Comparison of ENCODE assay signal across 14 cellular contexts in the genomic region with DNA sequence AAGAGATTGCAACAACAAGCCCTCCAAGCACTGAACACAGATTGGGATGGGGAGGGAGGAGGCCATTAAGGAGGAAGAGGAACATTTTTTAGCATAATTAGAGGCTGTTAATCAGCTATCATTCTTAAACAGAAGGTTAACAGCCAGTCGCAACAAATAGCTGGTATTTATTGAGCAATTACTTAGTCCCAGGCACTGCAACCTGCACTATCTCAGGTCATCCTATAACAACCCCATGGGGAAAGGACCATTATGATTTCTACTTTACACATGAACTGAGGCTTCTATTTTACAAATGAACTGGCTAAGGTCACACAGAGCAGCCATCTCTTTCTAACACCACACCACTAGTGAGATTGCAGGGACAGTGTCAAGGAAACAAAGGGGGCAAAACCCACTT.
"Had no signal": no experiment of that assay in that cellular context is flagged by ENCODE, and none has a peak within 500 bp of the region (broad histone marks: within the 10 kb centered on the region; RNA-seq: fewer than 3 reads in every experiment).

No MANE protein-coding gene starts in this region.

- H3K4me3 ChIP-seq: stomach had no signal

- H3K4me3 Mint-ChIP-seq: activated CD4-positive, alpha-beta memory T cell treated with anti-CD3 and anti-CD28 coated beads for 36 hours; activated CD4-positive, alpha-beta T cell treated with anti-CD3 and anti-CD28 coated beads for 36 hours; activated naive CD8-positive, alpha-beta T cell treated with anti-CD3 and anti-CD28 coated beads for 36 hours; activated T-helper 17 cell treated with anti-CD3 and anti-CD28 coated beads, Interleukin-2, amount 50 U/mL, for 72 hours; effector memory CD8-positive, alpha-beta T cell; naive thymus-derived CD8-positive, alpha-beta T cell; T-helper 1 cell treated with Interleukin-12 subunit alpha and Interleukin-12 subunit beta and Interleukin-4 antibody, amounts not matched to agents 30 μg/mL and 1 μg/mL, for 36 hours had no signal

- H3K27ac ChIP-seq: WERI-Rb-1 had no signal

- H3K27me3 ChIP-seq: stomach had no signal

- H3K9me3 ChIP-seq: stomach had no signal

- H3K27me3 Mint-ChIP-seq: activated CD4-positive, alpha-beta memory T cell treated with anti-CD3 and anti-CD28 coated beads for 36 hours; activated CD4-positive, alpha-beta T cell treated with anti-CD3 and anti-CD28 coated beads for 36 hours; activated naive CD8-positive, alpha-beta T cell treated with anti-CD3 and anti-CD28 coated beads for 36 hours; activated T-helper 17 cell treated with anti-CD3 and anti-CD28 coated beads, Interleukin-2, amount 50 U/mL, for 72 hours; effector memory CD8-positive, alpha-beta T cell; naive thymus-derived CD8-positive, alpha-beta T cell had no signal

- H3K9me3 Mint-ChIP-seq: activated CD4-positive, alpha-beta memory T cell treated with anti-CD3 and anti-CD28 coated beads for 36 hours; activated naive CD8-positive, alpha-beta T cell treated with anti-CD3 and anti-CD28 coated beads for 36 hours; activated T-helper 17 cell treated with anti-CD3 and anti-CD28 coated beads, Interleukin-2, amount 50 U/mL, for 72 hours; effector memory CD8-positive, alpha-beta T cell; naive thymus-derived CD8-positive, alpha-beta T cell; T-helper 1 cell treated with Interleukin-12 subunit alpha and Interleukin-12 subunit beta and Interleukin-4 antibody, amounts not matched to agents 30 μg/mL and 1 μg/mL, for 36 hours had no signal

- ATAC-seq: activated CD4-positive, alpha-beta T cell treated with anti-CD3 and anti-CD28 coated beads for 36 hours; activated T-helper 17 cell treated with anti-CD3 and anti-CD28 coated beads, Interleukin-2, amount 50 U/mL, for 72 hours; effector memory CD8-positive, alpha-beta T cell; naive thymus-derived CD8-positive, alpha-beta T cell had no signal

- H3K27ac Mint-ChIP-seq: activated CD4-positive, alpha-beta memory T cell treated with anti-CD3 and anti-CD28 coated beads for 36 hours; activated CD4-positive, alpha-beta T cell treated with anti-CD3 and anti-CD28 coated beads for 36 hours; activated naive CD8-positive, alpha-beta T cell treated with anti-CD3 and anti-CD28 coated beads for 36 hours; activated T-helper 17 cell treated with anti-CD3 and anti-CD28 coated beads, Interleukin-2, amount 50 U/mL, for 72 hours; naive thymus-derived CD8-positive, alpha-beta T cell; T-helper 1 cell treated with Interleukin-12 subunit alpha and Interleukin-12 subunit beta and Interleukin-4 antibody, amounts not matched to agents 30 μg/mL and 1 μg/mL, for 36 hours had no signal

- DNase-seq: activated CD4-positive, alpha-beta memory T cell treated with anti-CD3 and anti-CD28 coated beads for 36 hours; activated CD4-positive, alpha-beta T cell treated with anti-CD3 and anti-CD28 coated beads for 36 hours; activated naive CD4-positive, alpha-beta T cell; activated naive CD8-positive, alpha-beta T cell treated with anti-CD3 and anti-CD28 coated beads for 36 hours; activated T-cell treated with anti-CD3 and anti-CD28 coated beads for 4 hours; amygdala; effector memory CD8-positive, alpha-beta T cell; mesenchymal stem cell; naive thymus-derived CD8-positive, alpha-beta T cell; stomach; trophoblast cell; WERI-Rb-1 had no signal
